Comparison of ENCODE assay signal across 21 cellular contexts in the genomic region with DNA sequence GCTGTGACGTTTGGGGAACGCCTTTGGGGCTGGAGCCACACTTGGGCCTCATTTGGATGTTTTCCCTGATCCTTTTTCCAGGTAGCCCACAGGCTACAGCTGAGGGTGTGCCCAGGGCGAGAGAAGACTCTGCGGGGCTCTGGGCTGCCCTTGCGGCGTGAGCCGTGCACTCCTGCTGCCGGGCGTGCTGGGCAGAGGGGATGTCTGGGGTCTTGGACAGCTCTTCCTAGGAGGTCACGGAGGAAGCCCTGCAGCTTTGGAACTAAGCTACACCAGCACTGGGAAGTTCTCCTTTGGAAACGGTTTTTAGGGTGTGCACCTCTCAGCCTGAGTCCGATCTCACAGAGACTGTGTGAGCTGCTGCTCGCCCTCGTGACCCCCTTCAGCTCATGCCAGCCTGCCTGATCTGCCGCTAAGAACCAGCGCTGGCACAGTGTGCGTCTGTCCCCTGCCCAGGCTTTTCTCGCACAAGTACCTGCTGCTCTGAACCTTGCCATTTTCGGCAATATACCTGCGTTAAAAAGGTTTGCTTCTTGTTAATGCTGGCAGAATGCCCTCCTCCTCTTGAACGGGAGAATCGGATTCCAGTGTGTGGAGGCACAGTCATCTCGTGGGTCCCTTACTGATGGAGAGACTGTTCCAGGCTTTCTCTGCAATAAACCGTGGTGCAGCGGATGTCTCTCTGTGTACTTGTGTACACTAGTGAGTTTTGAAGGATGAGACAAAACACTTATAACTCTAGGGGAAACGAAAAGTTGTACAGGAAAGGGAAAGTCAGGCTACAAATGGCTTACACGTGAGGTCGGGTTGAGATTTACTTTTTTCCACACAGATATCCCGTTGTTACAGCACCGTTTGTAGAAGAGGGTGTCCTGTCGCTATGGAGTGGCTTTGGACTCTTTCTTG. TPM values are rescaled to one million over a fixed set of nuclear protein-coding genes. Genes with fewer than 3 reads are reported as not detected.
A peak's percentile ranks its signal among the peaks of the same experiment; 100 is the strongest.
DNase-seq lines count a peak whose midpoint lies in the region; ATAC-seq, FAIRE-seq and TF ChIP-seq lines count a peak whose summit lies in the region.
"Had no signal": no experiment of that assay in that cellular context is flagged by ENCODE, and none has a peak within 500 bp of the region (broad histone marks: within the 10 kb centered on the region; RNA-seq: fewer than 3 reads in every experiment).

No MANE protein-coding gene starts in this region.

- no peak overlapping the region for H3K56ac ChIP-seq in H9 (ENCODE audit: insufficient read length, low read depth, low read length)

- H3K27ac Mint-ChIP-seq in nephron progenitor cell (peak overlapping the region; percentile 67), H9 (no peak overlapping the region)

- no peak overlapping the region for H4K8ac ChIP-seq in trophoblast cell (ENCODE audit: low read depth, low read length)
- H4K8ac ChIP-seq in H9 (replicated peaks; ENCODE audit: insufficient read length, low read depth, low read length), result no peak overlapping the region

- no peaks in the 10 kb centered on the region for H3K9me3 Mint-ChIP-seq in nephron progenitor cell
- H3K9me3 Mint-ChIP-seq in H9, result no peaks in the 10 kb centered on the region; a peak in 1 of 5 replicates

- POLR2A ChIA-PET in A549 (lab: Yijun Ruan, JAX), result no interaction called here

- 58% methylated on average over 23 of the region's 31 CpGs for WGBS in A549 (ENCODE audit: missing lambda C conversion rate)
- WGBS in adrenal gland, 4 donors, result 76 to 85% (median 82%) methylated on average over 28 to 31 of the region's 31 CpGs
- no CpG with 5 or more reads among the region's 31 CpGs for WGBS in trophoblast cell (ENCODE audit: extremely low coverage, insufficient coverage, insufficient read length)
- no CpG with 5 or more reads among the region's 31 CpGs for WGBS in H9 (ENCODE audit: extremely low coverage, insufficient read length, low lambda C conversion rate)

- no peak overlapping the region for H3K4me3 Mint-ChIP-seq in nephron progenitor cell
- H3K4me3 Mint-ChIP-seq in H9, result no peak overlapping the region

- TF ChIP-seq CTCF in A549 (IDR thresholded peaks at IDR 0.05), result no peak
- no peak for TF ChIP-seq CTCF in adrenal gland (IDR thresholded peaks at IDR 0.05)
- no peak for TF ChIP-seq CTCF in nephron progenitor cell (IDR thresholded peaks at IDR 0.05)
- TF ChIP-seq CTCF in H9 (conservative IDR thresholded peaks at IDR 0.05), result no peak

- no peaks in the 10 kb centered on the region for H3K23me2 ChIP-seq in H9 (ENCODE audit: insufficient read length, low read depth, low read length, poor library complexity, severe bottlenecking)

- H2BK15ac ChIP-seq in H9 (ENCODE audit: low read depth, low read length), result no peak overlapping the region

- H3K23ac ChIP-seq in trophoblast cell (ENCODE audit: low read length) (no peak overlapping the region), H9 (ENCODE audit: insufficient read length, low read depth, low read length) (no peak overlapping the region)

- no peaks in the 10 kb centered on the region for H3K36me3 ChIP-seq in adrenal gland (replicated peaks in 1 of 2)
- no peaks in the 10 kb centered on the region for H3K36me3 ChIP-seq in trophoblast cell (ENCODE audit: control insufficient read depth in 1 of 2, insufficient read depth in 2 of 2, low read length in 2 of 2)
- H3K36me3 ChIP-seq: BE2C, neutrophil, spleen, uterus had no signal

- TF ChIP-seq POLR2A in A549 (IDR thresholded peaks at IDR 0.05; ENCODE audit: low read length) (no peak), adrenal gland (IDR thresholded peaks at IDR 0.05) (no peak)

- H3K14ac ChIP-seq in trophoblast cell (ENCODE audit: low read length), result no peak overlapping the region
- no peak overlapping the region for H3K14ac ChIP-seq in H9 (ENCODE audit: insufficient read depth, low read length)

- H3K79me1 ChIP-seq in trophoblast cell (ENCODE audit: low read length) (no peaks in the 10 kb centered on the region), H9 (ENCODE audit: insufficient read depth, low read depth, low read length, poor library complexity, severe bottlenecking) (no peaks in the 10 kb centered on the region)

- H3K18ac ChIP-seq in trophoblast cell (ENCODE audit: low read length) (no peak overlapping the region), H9 (ENCODE audit: insufficient read length, low read depth, low read length) (no peak overlapping the region)

- H4K12ac ChIP-seq in trophoblast cell (ENCODE audit: low read depth, low read length), result no peak overlapping the region

- H3K4ac ChIP-seq in trophoblast cell (ENCODE audit: low read depth, low read length) (no peak overlapping the region), H9 (ENCODE audit: low read depth, low read length) (no peak overlapping the region)

- H3K27me3 Mint-ChIP-seq in nephron progenitor cell (ENCODE audit: low read depth, poor library complexity) (peaks cover 4% of the 10 kb centered on the region), H9 (ENCODE audit: low read depth) (peaks cover 17% of the 10 kb centered on the region)

- H4K20me1 ChIP-seq in H9 (ENCODE audit: control insufficient read depth, insufficient read depth, insufficient read length), result no peaks in the 10 kb centered on the region

- no peak overlapping the region for H3T11ph ChIP-seq in H9 (ENCODE audit: low read length)

- TF ChIP-seq RAD21 in A549 (conservative IDR thresholded peaks at IDR 0.05 in 1 of 2, IDR thresholded peaks at IDR 0.05 in 1 of 2), result no peak

- H3K27me3 ChIP-seq in adrenal gland (no peaks in the 10 kb centered on the region), trophoblast cell (ENCODE audit: insufficient read depth, low read length) (no peaks in the 10 kb centered on the region), H9 (ENCODE audit: insufficient read depth, low read length) (no peaks in the 10 kb centered on the region; the same call in 1 of the 2 replicates)
- H3K27me3 ChIP-seq: BE2C, neutrophil, spleen, uterus had no signal

- DNase-seq in NCI-H1105 (lab: John Stamatoyannopoulos, UW) (peak; percentile 0), NCI-H1105 treated with DMSO at 0.1 percent for 48 hours (lab: John Stamatoyannopoulos, UW) (no peak), A549 (ENCODE audit: low read depth in 1 of 2, low spot score in 1 of 2) (no peak), adrenal gland (peak in 4 of 7 donors; percentile 1 to 10 (median 3)), nephron progenitor cell (no peak), trophoblast cell (no peak), COR-L47 (lab: John Stamatoyannopoulos, UW) (no peak), H9 (no peak)
- DNase-seq: activated CD4-positive, alpha-beta T cell treated with anti-CD3 and anti-CD28 coated beads for 48 hours; BE2C; Karpas-422; NCI-H2081 treated with DMSO at 0.1 percent for 48 hours; NCI-H526 treated with DMSO at 0.1 percent for 48 hours; spleen; stimulated activated CD4-positive, alpha-beta T cell treated with anti-CD3 and anti-CD28 coated beads, Interleukin-4, amount 100 ng/mL, for 4 hours; uterus had no signal

- H3K9me3 ChIP-seq in A549, result no peaks in the 10 kb centered on the region
- H3K9me3 ChIP-seq in adrenal gland (replicated peaks in 1 of 3), result no peaks in the 10 kb centered on the region
- H3K9me3 ChIP-seq in trophoblast cell (ENCODE audit: insufficient read depth, low read depth, low read length), result no peaks in the 10 kb centered on the region
- H3K9me3 ChIP-seq in H9 (ENCODE audit: control insufficient read depth, low read depth, low read length), result no peaks in the 10 kb centered on the region
- H3K9me3 ChIP-seq: BE2C, neutrophil, spleen, uterus had no signal

- H3K27ac ChIP-seq in A549 (no peak overlapping the region), adrenal gland (no peak overlapping the region), trophoblast cell (ENCODE audit: low read depth, low read length) (no peak overlapping the region), H9 (ENCODE audit: insufficient read length, low read depth, low read length) (no peak overlapping the region)
- H3K27ac ChIP-seq: 22Rv1, neutrophil, spleen, uterus had no signal

- H4K91ac ChIP-seq in trophoblast cell (ENCODE audit: low read depth, low read length), result no peak overlapping the region
- no peak overlapping the region for H4K91ac ChIP-seq in H9 (ENCODE audit: insufficient read length, low read depth, low read length)

- H2BK5ac ChIP-seq in trophoblast cell (ENCODE audit: low read depth, low read length, poor library complexity) (no peak overlapping the region), H9 (ENCODE audit: insufficient read length, low read length) (no peak overlapping the region)

- no peak for FAIRE-seq in A549 (lab: Jason Lieb, UNC)
- FAIRE-seq: astrocyte, D721Med, HTR-8/SVneo had no signal

- ATAC-seq in A549, result peak; percentile 30 to 39; a peak in 2 of 6 replicates

- no peak overlapping the region for H2BK20ac ChIP-seq in H9 (ENCODE audit: low read depth, low read length, poor library complexity, severe bottlenecking)

- H3K79me2 ChIP-seq in trophoblast cell (ENCODE audit: control insufficient read depth, insufficient read depth, low read length, poor library complexity) (no peaks in the 10 kb centered on the region), H9 (ENCODE audit: insufficient read depth, low read length) (no peaks in the 10 kb centered on the region)

- H2BK12ac ChIP-seq in trophoblast cell (ENCODE audit: low read length) (no peak overlapping the region), H9 (ENCODE audit: insufficient read length, low read depth, low read length) (no peak overlapping the region)

- intact Hi-C loops in adrenal gland (cut with DNase I), result no loop called here

- TF ChIP-seq EP300 in A549 (IDR thresholded peaks at IDR 0.05), result no peak

- H4K5ac ChIP-seq in H9 (ENCODE audit: insufficient read length, low read depth, low read length), result no peak overlapping the region

- H2BK120ac ChIP-seq in trophoblast cell (ENCODE audit: insufficient read depth, low read length, poor library complexity) (no peak overlapping the region), H9 (ENCODE audit: low read depth, low read length, poor library complexity, severe bottlenecking) (no peak overlapping the region)

- H3K4me1 Mint-ChIP-seq in nephron progenitor cell (peaks cover 9% of the 10 kb centered on the region), H9 (peaks cover 2 to 8% of the 10 kb centered on the region in 2 experiments; a peak in 3 of 4 replicates)

- H2AK5ac ChIP-seq in trophoblast cell (ENCODE audit: low read length) (no peak overlapping the region), H9 (ENCODE audit: insufficient read length, low read length) (no peak overlapping the region)

- H3K4me2 ChIP-seq in A549 (no peak overlapping the region), trophoblast cell (ENCODE audit: low read length) (no peak overlapping the region), H9 (ENCODE audit: insufficient read depth, insufficient read length, low read length) (no peak overlapping the region)

- H3K9ac ChIP-seq in trophoblast cell (ENCODE audit: low read length), result no peak overlapping the region
- no peak overlapping the region for H3K9ac ChIP-seq in H9 (ENCODE audit: extremely low read depth, insufficient read length, low read length)

- H3K4me3 ChIP-seq in A549 (no peak overlapping the region), adrenal gland (no peak overlapping the region), trophoblast cell (ENCODE audit: low read depth, low read length) (no peak overlapping the region)
- H3K4me3 ChIP-seq: spleen, uterus had no signal

- no peak overlapping the region for H2AFZ ChIP-seq in trophoblast cell (ENCODE audit: insufficient read depth, low read length, poor library complexity)
- H2AFZ ChIP-seq in H9 (ENCODE audit: low read length), result no peak overlapping the region

- H3K36me3 Mint-ChIP-seq in nephron progenitor cell (ENCODE audit: low read depth) (no peaks in the 10 kb centered on the region), H9 (ENCODE audit: insufficient read depth in 1 of 3, low read depth in 3 of 3) (no peaks in the 10 kb centered on the region)

- H3K4me1 ChIP-seq in A549, result no peaks in the 10 kb centered on the region
- H3K4me1 ChIP-seq in adrenal gland (replicated peaks in 1 of 2), result no peaks in the 10 kb centered on the region
- peaks cover 0 to 2% of the 10 kb centered on the region in 2 experiments for H3K4me1 ChIP-seq in trophoblast cell (ENCODE audit: control insufficient read depth in 1 of 2, insufficient read depth in 2 of 2, low read length in 2 of 2)
- H3K4me1 ChIP-seq in H9 (ENCODE audit: insufficient read depth, low read length), result no peaks in the 10 kb centered on the region
- H3K4me1 ChIP-seq: BE2C, spleen, uterus had no signal

- CTCF ChIA-PET in A549 (lab: Yijun Ruan, JAX), result no interaction called here

RNA-seq across cellular contexts. Expression of a gene that starts 14.3 kb away (rescaled TPM):
- polyA plus RNA-seq in A549 (2011; rRNA removed), result 0.08 and 0.09 TPM in 2 replicates
- 0.09 and 0.17 TPM in 2 replicates for polyA plus RNA-seq in A549 (2012; cell fraction: cytosol; rRNA removed)
- polyA plus RNA-seq in A549 (2012; cell fraction: nucleus; rRNA removed), result 1.1 and 1.6 TPM in 2 replicates
- polyA plus RNA-seq in A549 (2017; fragmentation: RNase III; extraction: RNeasy Plus Mini Kit Qiagen cat#74134 plus additional on column Dnase treatment), result 0.12 to 0.21 TPM (median 0.17 TPM) in 3 replicates
- 0.12 and 0.34 TPM in 2 replicates for polyA minus RNA-seq in A549 (2011; rRNA and poly(A)+ RNA removed)
- total RNA-seq in adrenal gland, result 1 to 10 TPM in 1 of 8 donors, under 1 TPM in 6, not detected in 1; 0.28 to 3.0 (median 0.46) TPM
- 1 to 10 TPM in 1 of 3 donors, under 1 TPM in 2; 0.05 to 1.1 (median 0.24) TPM for polyA plus RNA-seq in adrenal gland
- 0.15 and 0.23 TPM in 2 replicates for polyA plus RNA-seq in trophoblast cell (2013)
- total RNA-seq in H9 (2021), result 0.83 and 0.86 TPM in 2 replicates

RNA-seq across cellular contexts. Expression of a gene that starts 29.5 kb away (rescaled TPM):
- polyA plus RNA-seq in A549 (2011; rRNA removed) (7.4 and 8.0 TPM in 2 replicates), A549 (2017; fragmentation: RNase III; extraction: RNeasy Plus Mini Kit Qiagen cat#74134 plus additional on column Dnase treatment) (8.1 to 9.6 TPM (median 8.9 TPM) in 3 replicates), adrenal gland (10 to 100 TPM in 2 of 3 donors, 1 to 10 TPM in 1; 8.2 to 73.9 (median 33.8) TPM)
- polyA plus RNA-seq in A549 (2012; cell fraction: cytosol; rRNA removed), result 8.5 and 10.2 TPM in 2 replicates
- 19.7 and 25.3 TPM in 2 replicates for polyA plus RNA-seq in A549 (2012; cell fraction: nucleus; rRNA removed)
- polyA minus RNA-seq in A549 (2011; rRNA and poly(A)+ RNA removed), result 7.0 and 12.3 TPM in 2 replicates
- total RNA-seq in adrenal gland (10 to 100 TPM; 15.5 to 35.2 (median 21.9) TPM), H9 (2021) (14.0 and 16.9 TPM in 2 replicates)
- polyA plus RNA-seq in trophoblast cell (2013), result 12.0 and 14.8 TPM in 2 replicates

Comparison
In these comparisons a context has a peak if more than half of its experiments do, and no peak if none do; other contexts are left out.
1. DNase-seq: peak in NCI-H1105 (single experiment) and adrenal gland (4 of 7); none in NCI-H1105 treated with DMSO at 0.1 percent for 48 hours (single experiment), A549 (0 of 2), nephron progenitor cell (single experiment), trophoblast cell (0 of 2), COR-L47 (single experiment) and H9 (single experiment).